17 cellular contexts compared by ENCODE assay signal in the genomic region with DNA sequence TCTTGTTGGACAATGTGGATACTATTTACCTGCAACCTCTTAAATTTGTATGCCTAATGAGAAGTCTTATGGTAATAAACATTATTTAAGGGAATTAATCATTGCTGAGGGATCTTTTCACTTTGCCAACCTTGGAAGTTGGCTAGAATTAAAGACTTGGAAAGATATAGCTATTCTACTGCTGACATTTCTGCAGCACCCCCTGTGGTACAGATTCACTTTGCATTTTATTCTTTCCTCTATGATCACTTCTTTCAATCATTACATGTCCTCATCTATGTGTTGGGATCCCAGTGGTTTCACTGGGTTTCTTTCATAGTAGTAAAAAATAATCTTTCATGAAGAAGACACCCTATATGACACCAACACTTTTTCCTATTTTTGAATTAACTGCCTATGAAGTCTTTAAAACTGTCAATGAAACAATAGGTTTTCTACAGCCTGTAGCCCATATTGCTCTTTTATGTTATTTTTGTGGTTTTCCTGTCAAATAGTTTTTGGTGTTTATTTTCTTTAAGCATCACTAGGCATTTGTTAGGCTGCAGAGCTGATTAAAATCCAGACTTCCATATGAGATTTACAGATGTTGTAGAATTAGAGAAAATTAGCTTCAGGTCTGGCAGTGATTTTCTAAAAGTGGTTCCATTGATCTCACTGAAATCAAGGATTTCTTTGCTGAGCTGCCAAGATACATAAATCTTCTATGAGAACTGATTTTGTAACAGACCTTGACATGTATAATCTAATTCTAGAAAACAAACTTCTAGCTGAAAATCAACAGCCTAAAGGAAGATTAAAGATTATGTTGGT.
DNase-seq lines count a peak whose midpoint lies in the region; TF ChIP-seq lines count a peak whose summit lies in the region.
"Had no signal": no experiment of that assay in that cellular context is flagged by ENCODE, and none has a peak within 500 bp of the region (broad histone marks: within the 10 kb centered on the region; RNA-seq: fewer than 3 reads in every experiment).

No MANE protein-coding gene starts in this region.

- in situ Hi-C loops in G401 (cut with HindIII; ENCODE audit: low sequenced_read_pairs): no loop called here

- DNase-seq in DMS53 (lab: John Stamatoyannopoulos, UW) (peak; percentile 13), DMS53 treated with DMSO at 0.1 percent for 48 hours (lab: John Stamatoyannopoulos, UW; ENCODE audit: unreplicated experiment) (no peak), fibroblast of pulmonary artery (ENCODE audit: low read depth) (no peak), SHP77 (lab: John Stamatoyannopoulos, UW) (no peak), iPS-NIHi7 (ENCODE audit: extremely low spot score) (no peak), G401 (ENCODE audit: low spot score) (no peak)
- DNase-seq: activated CD4-positive, alpha-beta T cell treated with anti-CD3 and anti-CD28 coated beads for 1 hour; activated naive CD4-positive, alpha-beta T cell treated with anti-CD3 and anti-CD28 coated beads, Interleukin-2, amount 50 U/mL, for 16 hours; hippocampal formation; left colon; NCI-H2081 treated with DMSO at 0.1 percent for 48 hours; NCI-H69; RPMI8226; stimulated activated CD4-positive, alpha-beta T cell treated with anti-CD3 and anti-CD28 coated beads, Interleukin-15, amount 100 ng/mL, for 24 hours had no signal

- TF ChIP-seq CTCF in VCaP (conservative IDR thresholded peaks at IDR 0.05) (peak; percentile 70), fibroblast of pulmonary artery (IDR thresholded peaks at IDR 0.05; ENCODE audit: low read length, missing control alignments) (peak; percentile 24)

- no peak overlapping the region for H3K4me3 ChIP-seq in fibroblast of pulmonary artery (replicated peaks; ENCODE audit: low read depth, low read length)
- H3K4me3 ChIP-seq: prostate gland had no signal

- H3K27ac ChIP-seq in VCaP (peak overlapping the region; percentile 40), temporal lobe (ENCODE audit: low read depth, low read length) (peak overlapping the region; percentile 40)
- H3K27ac ChIP-seq: prostate gland had no signal
